In genomic region chr6:87200469-87201174, GRCh38 we compare ENCODE assay signal across 15 cellular contexts. TPM values are rescaled to one million over a fixed set of nuclear protein-coding genes. Genes with fewer than 3 reads are reported as not detected.
DNase-seq lines count a peak whose midpoint lies in the region; ATAC-seq lines count a peak whose summit lies in the region.
"Had no signal": no experiment of that assay in that cellular context is flagged by ENCODE, and none has a peak within 500 bp of the region (broad histone marks: within the 10 kb centered on the region; RNA-seq: fewer than 3 reads in every experiment).

No MANE protein-coding gene starts in this region.

- no peaks in the 10 kb centered on the region for H3K27me3 ChIP-seq in right cardiac atrium (ENCODE audit: control insufficient read depth, insufficient read depth)
- H3K27me3 ChIP-seq: thyroid gland had no signal

- no peak overlapping the region for H3K4me3 Mint-ChIP-seq in activated T-helper 1 cell treated with anti-CD3 and anti-CD28 coated beads, Interleukin-12 subunit alpha, Interleukin-12 subunit beta, Interleukin-2, Interleukin-4 antibody, amounts not matched to agents 30 ng/mL and 10 ng/mL and 1 ng/mL, durations not matched to agents 14 hours and 24 hours and 36 hours
- H3K4me3 Mint-ChIP-seq: CD8-positive, alpha-beta T cell; naive B cell; T-helper 2 cell treated with Interferon-gamma antibody and Interleukin-4, amounts not matched to agents 5 μg/mL and 100 μg/mL, for 36 hours had no signal

- whole genome bisulfite sequencing in right cardiac atrium = 78% methylated on average over 4 of the region's 4 CpGs

- ATAC-seq in right cardiac atrium = no peak
- no peak for ATAC-seq in HG03196 (IDR thresholded peaks at IDR 0.05; ENCODE audit: unreplicated experiment)
- ATAC-seq: CD8-positive, alpha-beta T cell; left lobe of liver had no signal

- intact Hi-C loops in activated T-helper 1 cell treated with anti-CD3 and anti-CD28 coated beads, Interleukin-12 subunit alpha, Interleukin-12 subunit beta, Interleukin-2, Interleukin-4 antibody, amounts not matched to agents 30 ng/mL and 10 ng/mL and 1 ng/mL, durations not matched to agents 14 hours and 24 hours and 36 hours (cut with micrococcal nuclease) = loop anchor here (1.0 kb wide), 1 partner anchor 11 kb away; no protein-coding TSS in a partner anchor
- intact Hi-C loops in right cardiac atrium (cut with DNase I) = no loop called here

- H3K4me3 ChIP-seq in right cardiac atrium (ENCODE audit: low read length) = no peak overlapping the region
- H3K4me3 ChIP-seq: thyroid gland had no signal

- peaks cover 6% of the 10 kb centered on the region for H3K4me1 ChIP-seq in right cardiac atrium (ENCODE audit: control insufficient read depth, insufficient read depth, low read length)
- H3K4me1 ChIP-seq: thyroid gland had no signal

- no peaks in the 10 kb centered on the region for H3K9me3 ChIP-seq in right cardiac atrium (ENCODE audit: control insufficient read depth, low read length)
- H3K9me3 ChIP-seq: thyroid gland had no signal

- peaks cover 18% of the 10 kb centered on the region for H3K36me3 Mint-ChIP-seq in activated T-helper 1 cell treated with anti-CD3 and anti-CD28 coated beads, Interleukin-12 subunit alpha, Interleukin-12 subunit beta, Interleukin-2, Interleukin-4 antibody, amounts not matched to agents 30 ng/mL and 10 ng/mL and 1 ng/mL, durations not matched to agents 14 hours and 24 hours and 36 hours (ENCODE audit: low read depth)
- H3K36me3 Mint-ChIP-seq: naive B cell had no signal

- no peaks in the 10 kb centered on the region for H3K27me3 Mint-ChIP-seq in activated T-helper 1 cell treated with anti-CD3 and anti-CD28 coated beads, Interleukin-12 subunit alpha, Interleukin-12 subunit beta, Interleukin-2, Interleukin-4 antibody, amounts not matched to agents 30 ng/mL and 10 ng/mL and 1 ng/mL, durations not matched to agents 14 hours and 24 hours and 36 hours (ENCODE audit: insufficient read depth)
- H3K27me3 Mint-ChIP-seq: naive B cell had no signal

- no peaks in the 10 kb centered on the region for H3K9me3 Mint-ChIP-seq in activated T-helper 1 cell treated with anti-CD3 and anti-CD28 coated beads, Interleukin-12 subunit alpha, Interleukin-12 subunit beta, Interleukin-2, Interleukin-4 antibody, amounts not matched to agents 30 ng/mL and 10 ng/mL and 1 ng/mL, durations not matched to agents 14 hours and 24 hours and 36 hours
- H3K9me3 Mint-ChIP-seq: CD8-positive, alpha-beta T cell; naive B cell; T-helper 2 cell treated with Interferon-gamma antibody and Interleukin-4, amounts not matched to agents 5 μg/mL and 100 μg/mL, for 36 hours had no signal

- DNase-seq in AG20443 (ENCODE audit: low spot score) (peak; percentile 37), EL (peak; percentile 11), right cardiac atrium (peak; percentile 30 to 60 (median 49)), NCI-H748 (lab: John Stamatoyannopoulos, UW; ENCODE audit: unreplicated experiment) (no peak), NCI-H69 (lab: John Stamatoyannopoulos, UW) (no peak)
- no peak for DNase-seq in activated T-helper 1 cell treated with anti-CD3 and anti-CD28 coated beads, Interleukin-12 subunit alpha, Interleukin-12 subunit beta, Interleukin-2, Interleukin-4 antibody, amounts not matched to agents 30 ng/mL and 10 ng/mL and 1 ng/mL, durations not matched to agents 14 hours and 24 hours and 36 hours (ENCODE audit: low spot score)
- DNase-seq: CD8-positive, alpha-beta T cell; hypothalamus; naive B cell; NCI-H82; stimulated activated CD8-positive, alpha-beta memory T cell treated with anti-CD3 and anti-CD28 coated beads, Interleukin-4, amount 100 ng/mL, for 48 hours; thyroid gland had no signal

- H3K4me1 Mint-ChIP-seq in activated T-helper 1 cell treated with anti-CD3 and anti-CD28 coated beads, Interleukin-12 subunit alpha, Interleukin-12 subunit beta, Interleukin-2, Interleukin-4 antibody, amounts not matched to agents 30 ng/mL and 10 ng/mL and 1 ng/mL, durations not matched to agents 14 hours and 24 hours and 36 hours (ENCODE audit: low read depth) = peaks cover 53% of the 10 kb centered on the region

- no peak overlapping the region for H3K27ac ChIP-seq in right cardiac atrium (ENCODE audit: low read length)
- H3K27ac ChIP-seq: thyroid gland had no signal

- peak overlapping the region; percentile 37 for H3K27ac Mint-ChIP-seq in activated T-helper 1 cell treated with anti-CD3 and anti-CD28 coated beads, Interleukin-12 subunit alpha, Interleukin-12 subunit beta, Interleukin-2, Interleukin-4 antibody, amounts not matched to agents 30 ng/mL and 10 ng/mL and 1 ng/mL, durations not matched to agents 14 hours and 24 hours and 36 hours
- H3K27ac Mint-ChIP-seq: T-helper 2 cell treated with Interferon-gamma antibody and Interleukin-4, amounts not matched to agents 5 μg/mL and 100 μg/mL, for 36 hours had no signal

RNA-seq across cellular contexts. Expression of gene ZNF292, which starts 45.3 kb away (rescaled TPM):
- total RNA-seq in activated T-helper 1 cell treated with anti-CD3 and anti-CD28 coated beads, Interleukin-12 subunit alpha, Interleukin-12 subunit beta, Interleukin-2, Interleukin-4 antibody, amounts not matched to agents 30 ng/mL and 10 ng/mL and 1 ng/mL, durations not matched to agents 14 hours and 24 hours and 36 hours = 50.1 and 51.7 TPM in 2 replicates
- 10 to 100 TPM; 46.7 to 58.3 (median 48.7) TPM for total RNA-seq in right cardiac atrium
- 5.8 TPM for polyA plus RNA-seq in right cardiac atrium

Comparison
In these comparisons a context has a peak if more than half of its experiments do, and no peak if none do; other contexts are left out.
1. DNase-seq: peak in AG20443 (single experiment), EL (single experiment) and right cardiac atrium (3 of 3); none in activated T-helper 1 cell treated with anti-CD3 and anti-CD28 coated beads, Interleukin-12 subunit alpha, Interleukin-12 subunit beta, Interleukin-2, Interleukin-4 antibody, amounts not matched to agents 30 ng/mL and 10 ng/mL and 1 ng/mL, durations not matched to agents 14 hours and 24 hours and 36 hours (single experiment), NCI-H748 (single experiment) and NCI-H69 (single experiment).